In genomic region chr3:117519776-117520175, GRCh38 we compare ENCODE assay signal across 27 cellular contexts.
"Had no signal": no experiment of that assay in that cellular context is flagged by ENCODE, and none has a peak within 500 bp of the region (broad histone marks: within the 10 kb centered on the region; RNA-seq: fewer than 3 reads in every experiment).

No MANE protein-coding gene starts in this region.

- DNase-seq: natural killer cell; occipital lobe; ovary; posterior cingulate gyrus; psoas muscle; right cardiac atrium; right lobe of liver; sigmoid colon; small intestine; stimulated activated CD4-positive, alpha-beta T cell treated with anti-CD3 and anti-CD28 coated beads, Interleukin-15, amount 100 ng/mL, for 24 hours; stimulated activated CD4-positive, alpha-beta T cell treated with anti-CD3 and anti-CD28 coated beads, Interleukin-2, amount 100 ng/mL, for 24 hours; stimulated activated CD4-positive, alpha-beta T cell treated with anti-CD3 and anti-CD28 coated beads, Interleukin-2, amount 100 ng/mL, for 48 hours; stimulated activated CD4-positive, alpha-beta T cell treated with anti-CD3 and anti-CD28 coated beads, Interleukin-4, amount 100 ng/mL, for 24 hours; stimulated activated naive B cell treated with anti-CD40 and anti-IgM and Interleukin-4, amounts not matched to agents 10 μg/mL and 1 μg/mL and 100 μg/mL, for 72 hours; stimulated activated naive CD4-positive, alpha-beta T cell treated with Interleukin-2 at 50 U/mL for 16 hours; stomach; thyroid gland; trophoblast cell; upper lobe of left lung had no signal

- H3K36me3 Mint-ChIP-seq: stimulated activated effector memory CD8-positive, alpha-beta T cell treated with anti-CD3 and anti-CD28 coated beads, Interleukin-12 subunit alpha, Interleukin-12 subunit beta, amount 100 ng/mL, for 72 hours; stimulated activated naive B cell treated with anti-CD40 and anti-IgM and Interleukin-4, amounts not matched to agents 10 μg/mL and 1 μg/mL and 100 μg/mL, for 72 hours had no signal

- H3K4me1 ChIP-seq: parathyroid adenoma, psoas muscle, right lobe of liver, stomach, thyroid gland, tibial nerve, upper lobe of left lung, vagina had no signal

- H3K27ac Mint-ChIP-seq: natural killer cell; nephron; progenitor cell of endocrine pancreas; stimulated activated effector memory CD8-positive, alpha-beta T cell treated with anti-CD3 and anti-CD28 coated beads, Interleukin-12 subunit alpha, Interleukin-12 subunit beta, amount 100 ng/mL, for 72 hours; stimulated activated naive B cell treated with anti-CD40 and anti-IgM and Interleukin-4, amounts not matched to agents 10 μg/mL and 1 μg/mL and 100 μg/mL, for 72 hours; stimulated activated naive CD8-positive, alpha-beta T cell treated with anti-CD3 and anti-CD28 coated beads, Interleukin-15, Interleukin-2, amounts not matched to agents 100 ng/mL and 50 ng/mL, for 24 hours had no signal

- H3K27ac ChIP-seq: ovary, parathyroid adenoma, psoas muscle, right lobe of liver, sigmoid colon, stomach, thoracic aorta, thyroid gland, tibial nerve, upper lobe of left lung, vagina had no signal

- H3K9me3 ChIP-seq: ovary, psoas muscle, right lobe of liver, sigmoid colon, stomach, thoracic aorta, thyroid gland, tibial nerve, upper lobe of left lung, vagina had no signal

- H3K27me3 ChIP-seq: ovary, right lobe of liver, sigmoid colon, stomach, thyroid gland, tibial nerve, upper lobe of left lung, vagina had no signal

- H3K4me1 Mint-ChIP-seq: natural killer cell; stimulated activated effector memory CD8-positive, alpha-beta T cell treated with anti-CD3 and anti-CD28 coated beads, Interleukin-12 subunit alpha, Interleukin-12 subunit beta, amount 100 ng/mL, for 72 hours; stimulated activated naive B cell treated with anti-CD40 and anti-IgM and Interleukin-4, amounts not matched to agents 10 μg/mL and 1 μg/mL and 100 μg/mL, for 72 hours had no signal

- H2AFZ ChIP-seq: parathyroid adenoma had no signal

- H3K4me3 Mint-ChIP-seq: natural killer cell; nephron; stimulated activated effector memory CD8-positive, alpha-beta T cell treated with anti-CD3 and anti-CD28 coated beads, Interleukin-12 subunit alpha, Interleukin-12 subunit beta, amount 100 ng/mL, for 72 hours; stimulated activated naive B cell treated with anti-CD40 and anti-IgM and Interleukin-4, amounts not matched to agents 10 μg/mL and 1 μg/mL and 100 μg/mL, for 72 hours; stimulated activated naive CD8-positive, alpha-beta T cell treated with anti-CD3 and anti-CD28 coated beads, Interleukin-15, Interleukin-2, amounts not matched to agents 100 ng/mL and 50 ng/mL, for 24 hours had no signal

- H3K9ac ChIP-seq: parathyroid adenoma had no signal

- H3K36me3 ChIP-seq: ovary, right lobe of liver, sigmoid colon, stomach, thoracic aorta, thyroid gland, tibial nerve, upper lobe of left lung, vagina had no signal

- ATAC-seq: natural killer cell; psoas muscle; right cardiac atrium; right lobe of liver; stimulated activated effector memory CD8-positive, alpha-beta T cell treated with anti-CD3 and anti-CD28 coated beads, Interleukin-12 subunit alpha, Interleukin-12 subunit beta, amount 100 ng/mL, for 72 hours; stimulated activated naive B cell treated with anti-CD40 and anti-IgM and Interleukin-4, amounts not matched to agents 10 μg/mL and 1 μg/mL and 100 μg/mL, for 72 hours had no signal

- H3K79me2 ChIP-seq: parathyroid adenoma had no signal

- H3K9me3 Mint-ChIP-seq: nephron; stimulated activated naive B cell treated with anti-CD40 and anti-IgM and Interleukin-4, amounts not matched to agents 10 μg/mL and 1 μg/mL and 100 μg/mL, for 72 hours had no signal

- H3K27me3 Mint-ChIP-seq: progenitor cell of endocrine pancreas; stimulated activated naive CD8-positive, alpha-beta T cell treated with anti-CD3 and anti-CD28 coated beads, Interleukin-15, Interleukin-2, amounts not matched to agents 100 ng/mL and 50 ng/mL, for 24 hours had no signal

- H3K4me3 ChIP-seq: ovary, psoas muscle, right lobe of liver, sigmoid colon, stomach, thoracic aorta, thyroid gland, tibial nerve, upper lobe of left lung, vagina had no signal
